ENCODE assay signal across 21 cellular contexts in genomic region chr2:64422466-64422865, GRCh38.
"Had no signal": no experiment of that assay in that cellular context is flagged by ENCODE, and none has a peak within 500 bp of the region (broad histone marks: within the 10 kb centered on the region; RNA-seq: fewer than 3 reads in every experiment).

No MANE protein-coding gene starts in this region.

- H3K36me3 ChIP-seq: esophagus muscularis mucosa, right atrium auricular region, suprapubic skin had no signal

- H3K4me3 ChIP-seq: coronary artery, esophagus muscularis mucosa, right atrium auricular region, smooth muscle cell, suprapubic skin had no signal

- H3K27ac ChIP-seq: coronary artery, esophagus muscularis mucosa, right atrium auricular region, suprapubic skin had no signal

- H3K9me3 Mint-ChIP-seq: activated CD4-positive, alpha-beta T cell treated with anti-CD3 and anti-CD28 coated beads, Interleukin-2, amount 10 ng/mL, durations not matched to agents 24 days and 14 days; activated naive CD4-positive, alpha-beta T cell treated with anti-CD3 and anti-CD28 coated beads, Interleukin-2, amount 50 U/mL, for 72 hours; activated T-cell treated with anti-CD3 and anti-CD28 coated beads, Interleukin-2, amount 50 U/mL, for 72 hours; natural killer cell treated with Interleukin-12 subunit alpha and Interleukin-12 subunit beta and Interleukin-15 and Interleukin-18, amount 100 ng/mL, for 72 hours; WTC11 had no signal

- H3K27me3 ChIP-seq: esophagus muscularis mucosa, right atrium auricular region, suprapubic skin had no signal

- H3K36me3 Mint-ChIP-seq: activated naive CD4-positive, alpha-beta T cell treated with anti-CD3 and anti-CD28 coated beads, Interleukin-2, amount 50 U/mL, for 72 hours; natural killer cell treated with Interleukin-12 subunit alpha and Interleukin-12 subunit beta and Interleukin-15 and Interleukin-18, amount 100 ng/mL, for 72 hours; WTC11 had no signal

- ATAC-seq: activated CD8-positive, alpha-beta T cell treated with anti-CD3 and anti-CD28 coated beads, Interleukin-2, amount 10 ng/mL, durations not matched to agents 7 days and 5 days; activated naive CD4-positive, alpha-beta T cell treated with anti-CD3 and anti-CD28 coated beads, Interleukin-2, amount 50 U/mL, for 72 hours; activated T-cell treated with anti-CD3 and anti-CD28 coated beads, Interleukin-2, amount 50 U/mL, for 72 hours; natural killer cell treated with Interleukin-12 subunit alpha and Interleukin-12 subunit beta and Interleukin-15 and Interleukin-18, amount 100 ng/mL, for 72 hours; stimulated activated naive CD8-positive, alpha-beta T cell treated with anti-CD3 and anti-CD28 coated beads, Interleukin-15, Interleukin-2, amounts not matched to agents 100 U/mL and 50 U/mL, for 24 hours; WTC11 had no signal

- H3K4me1 Mint-ChIP-seq: activated CD4-positive, alpha-beta T cell treated with anti-CD3 and anti-CD28 coated beads, Interleukin-2, amount 10 ng/mL, durations not matched to agents 24 days and 14 days had no signal

- H3K9me3 ChIP-seq: esophagus muscularis mucosa, right atrium auricular region, suprapubic skin had no signal

- H3K4me1 ChIP-seq: suprapubic skin had no signal

- DNase-seq: activated CD4-positive, alpha-beta T cell treated with anti-CD3 and anti-CD28 coated beads, Interleukin-2, amount 10 ng/mL, durations not matched to agents 24 days and 14 days; activated CD8-positive, alpha-beta memory T cell treated with anti-CD3 and anti-CD28 coated beads, Interleukin-2, amount 50 U/mL, for 4 hours; activated CD8-positive, alpha-beta T cell treated with anti-CD3 and anti-CD28 coated beads, Interleukin-2, amount 10 ng/mL, durations not matched to agents 7 days and 5 days; activated gamma-delta T cell; activated T-cell treated with anti-CD3 and anti-CD28 coated beads, Interleukin-2, amount 50 U/mL, for 72 hours; central memory CD4-positive, alpha-beta T cell; glutamatergic neuron; mesenchymal stem cell; nucleus accumbens; stimulated activated CD4-positive, alpha-beta T cell treated with anti-CD3 and anti-CD28 coated beads, Interleukin-4, amount 100 ng/mL, for 4 hours; stimulated activated CD8-positive, alpha-beta memory T cell treated with anti-CD3 and anti-CD28 coated beads, Interleukin-4, amount 100 ng/mL, for 48 hours; stimulated activated naive CD8-positive, alpha-beta T cell treated with anti-CD3 and anti-CD28 coated beads, Interleukin-15, Interleukin-2, amounts not matched to agents 100 U/mL and 50 U/mL, for 24 hours; trophoblast cell had no signal

- H3K4me2 ChIP-seq: smooth muscle cell had no signal

- H3K4me3 Mint-ChIP-seq: activated CD4-positive, alpha-beta T cell treated with anti-CD3 and anti-CD28 coated beads, Interleukin-2, amount 10 ng/mL, durations not matched to agents 24 days and 14 days; activated CD8-positive, alpha-beta T cell treated with anti-CD3 and anti-CD28 coated beads, Interleukin-2, amount 10 ng/mL, durations not matched to agents 7 days and 5 days; activated T-cell treated with anti-CD3 and anti-CD28 coated beads, Interleukin-2, amount 50 U/mL, for 72 hours; natural killer cell treated with Interleukin-12 subunit alpha and Interleukin-12 subunit beta and Interleukin-15 and Interleukin-18, amount 100 ng/mL, for 72 hours; WTC11 had no signal

- H3K27ac Mint-ChIP-seq: activated CD4-positive, alpha-beta T cell treated with anti-CD3 and anti-CD28 coated beads, Interleukin-2, amount 10 ng/mL, durations not matched to agents 24 days and 14 days; activated CD8-positive, alpha-beta T cell treated with anti-CD3 and anti-CD28 coated beads, Interleukin-2, amount 10 ng/mL, durations not matched to agents 7 days and 5 days; activated naive CD4-positive, alpha-beta T cell treated with anti-CD3 and anti-CD28 coated beads, Interleukin-2, amount 50 U/mL, for 72 hours; activated T-cell treated with anti-CD3 and anti-CD28 coated beads, Interleukin-2, amount 50 U/mL, for 72 hours; natural killer cell treated with Interleukin-12 subunit alpha and Interleukin-12 subunit beta and Interleukin-15 and Interleukin-18, amount 100 ng/mL, for 72 hours; WTC11 had no signal
